ENCODE assay signal across 6 cellular contexts in genomic region chr16:648071-648785, GRCh38. TPM values are rescaled to one million over a fixed set of nuclear protein-coding genes. Genes with fewer than 3 reads are reported as not detected.
DNase-seq lines count a peak whose midpoint lies in the region; ATAC-seq and TF ChIP-seq lines count a peak whose summit lies in the region.

No MANE protein-coding gene starts in this region.

- peaks cover 0 to 16% (median 0%) of the 10 kb centered on the region in 3 donors for H3K36me3 ChIP-seq in esophagus squamous epithelium

- peak overlapping the region; percentile 86 to 91 (median 88) for H3K27ac ChIP-seq in esophagus squamous epithelium

- peaks cover 33 to 78% (median 34%) of the 10 kb centered on the region in 3 donors for H3K4me1 ChIP-seq in esophagus squamous epithelium

- H3K9me3 ChIP-seq in esophagus squamous epithelium: no peaks in the 10 kb centered on the region

- intact Hi-C loops in esophagus squamous epithelium (cut with DNase I): no loop called here

- ATAC-seq in GM18520 (IDR thresholded peaks at IDR 0.05; ENCODE audit: unreplicated experiment): no peak

- no peaks in the 10 kb centered on the region for H3K27me3 ChIP-seq in esophagus squamous epithelium

- peak in 5 of 6 experiments; percentile 19 to 51 (median 31) for TF ChIP-seq CTCF in esophagus squamous epithelium (IDR thresholded peaks at IDR 0.05)

- peak overlapping the region; percentile 60 to 92 (median 72) for H3K4me3 ChIP-seq in esophagus squamous epithelium

- in situ Hi-C loops in SK-MEL-5 (cut with HindIII; ENCODE audit: low pct_unique_long_range_greater_than_20kb, low sequenced_read_pairs): no loop called here

- TF ChIP-seq POLR2A in esophagus squamous epithelium (IDR thresholded peaks at IDR 0.05): no peak

- 15% methylated on average over 6 of the region's 25 CpGs; no CpG with 5 or more reads in 1 of the 2 donors for WGBS in esophagus squamous epithelium, 2 donors

- DNase-seq in NCI-H2107 treated with DMSO at 0.1 percent for 48 hours (lab: John Stamatoyannopoulos, UW; ENCODE audit: unreplicated experiment): peak; percentile 13
- no peak for DNase-seq in NCI-H2107 (lab: John Stamatoyannopoulos, UW)
- peak; percentile 69 for DNase-seq in SK-MEL-5 (ENCODE audit: low read depth, low spot score)
- DNase-seq in esophagus squamous epithelium (lab: John Stamatoyannopoulos, UW): no peak
- peak; percentile 40 to 50 for DNase-seq in stimulated activated CD4-positive, alpha-beta T cell treated with anti-CD3 and anti-CD28 coated beads, Interleukin-2, amount 100 ng/mL, for 48 hours

RNA-seq across cellular contexts. Expression of gene WDR90, which starts 0.9 kb away (rescaled TPM):
- 10.3 and 12.4 TPM in 2 replicates for total RNA-seq in SK-MEL-5 (2014; rRNA removed; shearing (Covaris generic))
- 5.9 and 11.6 TPM in 2 replicates for polyA plus RNA-seq in SK-MEL-5 (2015; cell fraction: cytosol; rRNA removed)
- polyA plus RNA-seq in SK-MEL-5 (2015; cell fraction: nucleus; rRNA removed): 243 and 249 TPM in 2 replicates
- 10 to 100 TPM in 3 of 4 donors, 1 to 10 TPM in 1; 7.2 to 26.5 (median 15.8) TPM for total RNA-seq in esophagus squamous epithelium

RNA-seq across cellular contexts. Expression of gene MCRIP2, which starts 6.6 kb away (rescaled TPM):
- total RNA-seq in SK-MEL-5 (2014; rRNA removed; shearing (Covaris generic)): 34.4 and 37.8 TPM in 2 replicates
- polyA plus RNA-seq in SK-MEL-5 (2015; cell fraction: cytosol; rRNA removed): 36.0 and 43.0 TPM in 2 replicates
- 60.3 and 75.1 TPM in 2 replicates for polyA plus RNA-seq in SK-MEL-5 (2015; cell fraction: nucleus; rRNA removed)
- total RNA-seq in esophagus squamous epithelium: 10 to 100 TPM; 17.3 to 35.6 (median 28.1) TPM

RNA-seq across cellular contexts. Expression of gene METTL26, which starts 12.1 kb away (rescaled TPM):
- total RNA-seq in SK-MEL-5 (2014; rRNA removed; shearing (Covaris generic)): 54.3 and 57.4 TPM in 2 replicates
- 131 and 137 TPM in 2 replicates for polyA plus RNA-seq in SK-MEL-5 (2015; cell fraction: cytosol; rRNA removed)
- polyA plus RNA-seq in SK-MEL-5 (2015; cell fraction: nucleus; rRNA removed): 129 and 139 TPM in 2 replicates
- total RNA-seq in esophagus squamous epithelium: 100 to 1,000 TPM in 1 of 4 donors, 10 to 100 TPM in 3; 69.6 to 105 (median 79.9) TPM

RNA-seq across cellular contexts. Expression of gene WFIKKN1, which starts 17.4 kb away (rescaled TPM):
- 0.05 TPM in 2 replicates for total RNA-seq in SK-MEL-5 (2014; rRNA removed; shearing (Covaris generic))
- polyA plus RNA-seq in SK-MEL-5 (2015; cell fraction: cytosol; rRNA removed): 0.17 and 0.98 TPM in 2 replicates
- polyA plus RNA-seq in SK-MEL-5 (2015; cell fraction: nucleus; rRNA removed): 0.35 and 0.38 TPM in 2 replicates
- total RNA-seq in esophagus squamous epithelium: 1 to 10 TPM in 1 of 4 donors, under 1 TPM in 3; under 0.01 to 1.8 (median 0.29) TPM

RNA-seq across cellular contexts. Expression of gene RHOT2, which starts 19.7 kb away (rescaled TPM):
- 39.7 and 42.7 TPM in 2 replicates for total RNA-seq in SK-MEL-5 (2014; rRNA removed; shearing (Covaris generic))
- polyA plus RNA-seq in SK-MEL-5 (2015; cell fraction: cytosol; rRNA removed): 63.6 and 74.8 TPM in 2 replicates
- 1,244 and 1,428 TPM in 2 replicates for polyA plus RNA-seq in SK-MEL-5 (2015; cell fraction: nucleus; rRNA removed)
- total RNA-seq in esophagus squamous epithelium: 10 to 100 TPM; 28.4 to 70.2 (median 48.9) TPM

Comparison
In these comparisons a context has a peak if more than half of its experiments do, and no peak if none do; other contexts are left out.
1. DNase-seq: peak in NCI-H2107 treated with DMSO at 0.1 percent for 48 hours (single experiment), SK-MEL-5 (single experiment) and stimulated activated CD4-positive, alpha-beta T cell treated with anti-CD3 and anti-CD28 coated beads, Interleukin-2, amount 100 ng/mL, for 48 hours (2 of 2); none in NCI-H2107 (single experiment) and esophagus squamous epithelium (single experiment).